ENCODE assay signal across 20 cellular contexts in the genomic region with DNA sequence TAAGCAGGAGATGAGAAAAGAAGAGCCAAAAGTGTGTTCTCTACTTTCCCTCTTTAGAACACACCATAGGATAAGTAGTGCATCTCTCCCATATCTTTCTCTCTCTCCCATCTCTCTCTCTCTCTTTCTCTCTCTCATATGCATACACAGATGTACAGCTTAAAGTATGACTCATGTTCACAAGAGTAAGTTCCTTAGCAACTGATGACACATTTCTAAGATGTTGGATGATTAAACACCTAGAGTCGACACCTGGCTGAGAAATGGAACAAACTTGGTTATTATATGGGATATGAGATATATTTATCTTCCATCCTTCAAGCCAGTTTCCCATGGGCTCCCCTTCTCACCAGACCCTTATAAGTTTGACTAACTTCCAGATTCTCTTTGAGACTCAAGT.
A peak's percentile ranks its signal among the peaks of the same experiment; 100 is the strongest.
DNase-seq lines count a peak whose midpoint lies in the region; ATAC-seq, FAIRE-seq and TF ChIP-seq lines count a peak whose summit lies in the region.
"Had no signal": no experiment of that assay in that cellular context is flagged by ENCODE, and none has a peak within 500 bp of the region (broad histone marks: within the 10 kb centered on the region; RNA-seq: fewer than 3 reads in every experiment).

No MANE protein-coding gene starts in this region.

- 5% methylated on average over 1 of the region's 1 CpG for WGBS in GM12878 (ENCODE audit: insufficient coverage, insufficient replicate concordance, low lambda C conversion rate, missing lambda C conversion rate)

- peak; percentile 9 for DNase-seq in Caki2 (ENCODE audit: low read depth)
- peak; percentile 23 for DNase-seq in HT1080 (ENCODE audit: low read depth)
- DNase-seq in GM12878 (ENCODE audit: low read depth, low spot score), result no peak
- peak; percentile 3 for DNase-seq in iris pigment epithelial cell (ENCODE audit: low read depth)
- no peak for DNase-seq in SHP77 treated with DMSO at 0.1 percent for 48 hours (lab: John Stamatoyannopoulos, UW)
- no peak for DNase-seq in kidney
- no peak for DNase-seq in left ventricle myocardium inferior
- DNase-seq in PC-9, result no peak
- DNase-seq: AML-193, GF-D8, GM23248, HCEC 1CT, KG1, NCI-H187, NCI-H226, NCI-H524, PC-3, SW 1271 had no signal

- H3K27me3 ChIP-seq in GM12878 (replicated peaks in 1 of 2; ENCODE audit: control insufficient read depth in 2 of 2, insufficient read depth in 2 of 2, low read length in 1 of 2) (no peaks in the 10 kb centered on the region), left ventricle myocardium inferior (ENCODE audit: low read depth) (peaks cover 40% of the 10 kb centered on the region), PC-9 (ENCODE audit: insufficient read depth, low read depth) (peaks cover 6% of the 10 kb centered on the region; the same call in 1 of the 2 replicates)

- no peaks in the 10 kb centered on the region for H3F3A ChIP-seq in PC-9 (ENCODE audit: insufficient read depth, low read depth)

- no peak for TF ChIP-seq RAD21 in GM12878 (IDR thresholded peaks at IDR 0.05; ENCODE audit: insufficient read depth, low read depth, low read length)

- no peak overlapping the region for H3K4me3 ChIP-seq in GM12878
- no peak overlapping the region for H3K4me3 ChIP-seq in kidney (ENCODE audit: low read length in 2 of 2)
- no peak overlapping the region for H3K4me3 ChIP-seq in left ventricle myocardium inferior
- no peak overlapping the region for H3K4me3 ChIP-seq in PC-9
- H3K4me3 ChIP-seq: GM23248 had no signal

- H3K4me1 ChIP-seq in GM12878 (ENCODE audit: control insufficient read depth, insufficient read depth, low read length) (no peaks in the 10 kb centered on the region), kidney (ENCODE audit: control insufficient read depth in 1 of 2, insufficient read depth in 1 of 2, low read depth in 1 of 2, low read length in 2 of 2) (no peaks in the 10 kb centered on the region), left ventricle myocardium inferior (no peaks in the 10 kb centered on the region), PC-9 (replicated peaks; ENCODE audit: insufficient read depth) (no peaks in the 10 kb centered on the region)

- no peak overlapping the region for H3K4me2 ChIP-seq in GM12878 (ENCODE audit: control insufficient read depth, insufficient read depth)
- no peak overlapping the region for H3K4me2 ChIP-seq in PC-9

- POLR2A ChIA-PET in GM12878 (lab: Charles Lee) (no interaction called here), PC-9 (lab: Charles Lee; ENCODE audit: unreplicated experiment) (no interaction called here)

- FAIRE-seq in GM12878 (lab: Jason Lieb, UNC), result no peak
- FAIRE-seq in kidney (lab: Jason Lieb, UNC), result no peak
- FAIRE-seq: GM19239 had no signal

- in situ Hi-C loops in Caki2 (cut with HindIII; ENCODE audit: low pct_unique_long_range_greater_than_20kb, low sequenced_read_pairs), result no loop called here
- in situ Hi-C loops in GM12878 (cut with MboI), result no loop called here

- H3K79me2 ChIP-seq in GM12878 (ENCODE audit: control insufficient read depth, insufficient read depth, low read length), result no peaks in the 10 kb centered on the region
- H3K79me2 ChIP-seq in PC-9 (ENCODE audit: low read depth), result no peaks in the 10 kb centered on the region

- CTCF ChIA-PET in GM12878 (lab: Yijun Ruan, JAX), result no interaction called here
- CTCF ChIA-PET in PC-9 (lab: Charles Lee), result no interaction called here

- H3K9ac ChIP-seq in GM12878 (ENCODE audit: control insufficient read depth, insufficient read depth, low read length) (no peak overlapping the region), kidney (ENCODE audit: low read length in 2 of 2) (no peak overlapping the region)
- H3K9ac ChIP-seq: GM23248 had no signal

- intact Hi-C loops in GM12878 (cut with micrococcal nuclease; ENCODE audit: unreplicated experiment) (no loop called here), kidney (cut with DNase I) (no loop called here), left ventricle myocardium inferior (cut with micrococcal nuclease) (no loop called here), PC-9 (cut with micrococcal nuclease; ENCODE audit: unreplicated experiment) (no loop called here)

- SMC1A ChIA-PET in GM12878 (lab: Charles Lee; ENCODE audit: uncharacterized antibody, unreplicated experiment), result no interaction called here

- no peaks in the 10 kb centered on the region for H4K20me1 ChIP-seq in GM12878 (ENCODE audit: control insufficient read depth, insufficient read depth)
- H4K20me1 ChIP-seq in PC-9 (ENCODE audit: insufficient read depth), result no peaks in the 10 kb centered on the region

- H3K9me2 ChIP-seq in PC-9 (ENCODE audit: insufficient read depth), result no peaks in the 10 kb centered on the region

- no TSS peak for BruUV-seq in GM12878 (replicated peaks; lab: Mats Ljungman, UMichigan)
- no TSS peak for BruUV-seq in PC-9 (replicated peaks; lab: Mats Ljungman, UMichigan)

- H2AFZ ChIP-seq in GM12878 (ENCODE audit: control insufficient read depth, low read depth, low read length), result no peak overlapping the region
- no peak overlapping the region for H2AFZ ChIP-seq in PC-9
- H2AFZ ChIP-seq: GM23248 had no signal

- H3K27ac ChIP-seq in GM12878 (ENCODE audit: control insufficient read depth, insufficient read depth) (no peak overlapping the region), kidney (ENCODE audit: low read depth in 2 of 2, low read length in 2 of 2) (no peak overlapping the region), left ventricle myocardium inferior (replicated peaks) (no peak overlapping the region), PC-9 (no peak overlapping the region)
- H3K27ac ChIP-seq: C4-2B, GM23248 had no signal

- H3K9me3 ChIP-seq in GM12878 (replicated peaks; ENCODE audit: control insufficient read depth, insufficient read depth, low read length) (no peaks in the 10 kb centered on the region), kidney (ENCODE audit: control insufficient read depth in 1 of 2, low read length in 2 of 2) (no peaks in the 10 kb centered on the region), left ventricle myocardium inferior (replicated peaks) (peaks cover 24% of the 10 kb centered on the region), PC-9 (ENCODE audit: insufficient read depth, low read depth) (no peaks in the 10 kb centered on the region)

- TF ChIP-seq POLR2A in GM12878 (IDR thresholded peaks at IDR 0.05; ENCODE audit: low read depth, low read length), result no peak

- TF ChIP-seq CTCF in GM12878 (IDR thresholded peaks at IDR 0.05 in 2 of 3, conservative IDR thresholded peaks at IDR 0.05 in 1 of 3; ENCODE audit: control insufficient read depth in 2 of 3, extremely low read depth in 1 of 3, insufficient read depth in 1 of 3, low read depth in 3 of 3, low read length in 3 of 3) (no peak), kidney (IDR thresholded peaks at IDR 0.05; ENCODE audit: borderline replicate concordance, extremely low read depth, insufficient read depth) (no peak), left ventricle myocardium inferior (IDR thresholded peaks at IDR 0.05; ENCODE audit: borderline replicate concordance) (no peak), PC-9 (conservative IDR thresholded peaks at IDR 0.05) (no peak)

- no peak for ATAC-seq in GM12878
- ATAC-seq: PC-3 had no signal

- RAD21 ChIA-PET in GM12878 (lab: Charles Lee; ENCODE audit: unreplicated experiment), result no interaction called here

- no peak for TF ChIP-seq EP300 in GM12878 (IDR thresholded peaks at IDR 0.05; ENCODE audit: borderline replicate concordance in 1 of 2, control insufficient read depth in 1 of 2, low read depth in 2 of 2, low read length in 2 of 2)

- H3K36me3 ChIP-seq in GM12878 (ENCODE audit: control insufficient read depth in 2 of 2, insufficient read depth in 2 of 2, low read length in 1 of 2) (no peaks in the 10 kb centered on the region), kidney (ENCODE audit: control insufficient read depth in 1 of 2, insufficient read depth in 2 of 2, low read length in 2 of 2) (no peaks in the 10 kb centered on the region), left ventricle myocardium inferior (no peaks in the 10 kb centered on the region), PC-9 (ENCODE audit: low read depth) (no peaks in the 10 kb centered on the region)

TF ChIP-seq in GM12878, 131 proteins besides CTCF, POLR2A, EP300 and RAD21:
- TF ChIP-seq, protein P1, sequence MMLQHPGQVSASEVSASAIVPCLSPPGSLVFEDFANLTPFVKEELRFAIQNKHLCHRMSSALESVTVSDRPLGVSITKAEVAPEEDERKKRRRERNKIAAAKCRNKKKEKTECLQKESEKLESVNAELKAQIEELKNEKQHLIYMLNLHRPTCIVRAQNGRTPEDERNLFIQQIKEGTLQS (IDR thresholded peaks at IDR 0.05; ENCODE audit: borderline replicate concordance, extremely low read depth, low read depth, low read length), result no peak
- peak; percentile 79 for TF ChIP-seq RFX5 (IDR thresholded peaks at IDR 0.05; ENCODE audit: low read depth, low read length)
TF ChIP-seq in GM12878: peak in this region for 1.

Comparison
In these comparisons a context has a peak if more than half of its experiments do, and no peak if none do; other contexts are left out.
1. DNase-seq: peak in Caki2 (single experiment), HT1080 (single experiment) and iris pigment epithelial cell (single experiment); none in GM12878 (single experiment), SHP77 treated with DMSO at 0.1 percent for 48 hours (single experiment), kidney (single experiment), left ventricle myocardium inferior (single experiment) and PC-9 (0 of 2).